Comparison of ENCODE assay signal across 1 cellular context in genomic region chr12:49094966-49095365, GRCh38.
TF ChIP-seq lines count a peak whose summit lies in the region.

No MANE protein-coding gene starts in this region.

TF ChIP-seq in H1, 55 proteins besides CTCF, POLR2A, EP300 and RAD21:
- no peak for TF ChIP-seq YY1 (IDR thresholded peaks at IDR 0.05; ENCODE audit: low read depth, low read length)
- no peak for TF ChIP-seq CEBPB (IDR thresholded peaks at IDR 0.05; ENCODE audit: low read depth, low read length)
- TF ChIP-seq RBBP5 (IDR thresholded peaks at IDR 0.05; ENCODE audit: borderline replicate concordance, low read depth, low read length): no peak
- no peak for TF ChIP-seq BACH1 (IDR thresholded peaks at IDR 0.05; ENCODE audit: low read length)
- no peak for TF ChIP-seq CBX5 (IDR thresholded peaks at IDR 0.05; ENCODE audit: low read depth, low read length)
- TF ChIP-seq SIX5 (IDR thresholded peaks at IDR 0.05; ENCODE audit: low read depth, low read length): no peak
- TF ChIP-seq NANOG (IDR thresholded peaks at IDR 0.05; ENCODE audit: insufficient read depth, low read depth, low read length, poor library complexity, severe bottlenecking): no peak
- no peak for TF ChIP-seq POU5F1 (IDR thresholded peaks at IDR 0.05; ENCODE audit: low read depth, low read length)
- TF ChIP-seq CHD2 (IDR thresholded peaks at IDR 0.05; ENCODE audit: low read length): no peak
- no peak for TF ChIP-seq BCL11A (IDR thresholded peaks at IDR 0.05; ENCODE audit: low read depth in 2 of 2, low read length in 2 of 2)
- no peak for TF ChIP-seq RNF2 (IDR thresholded peaks at IDR 0.05; ENCODE audit: borderline replicate concordance, low read depth, low read length, missing control alignments, poor library complexity, severe bottlenecking)
- TF ChIP-seq HDAC6 (IDR thresholded peaks at IDR 0.05; ENCODE audit: low read depth, low read length): no peak
- no peak for TF ChIP-seq PHF8 (conservative IDR thresholded peaks at IDR 0.05; ENCODE audit: low read depth, low read length)
- no peak for TF ChIP-seq MAFK (IDR thresholded peaks at IDR 0.05; ENCODE audit: low read depth, low read length)
- TF ChIP-seq ATF2 (IDR thresholded peaks at IDR 0.05; ENCODE audit: low read length): no peak
- TF ChIP-seq SP1 (IDR thresholded peaks at IDR 0.05; ENCODE audit: low read depth, low read length): no peak
- TF ChIP-seq CREB1 (IDR thresholded peaks at IDR 0.05): no peak
- no peak for TF ChIP-seq RFX5 (IDR thresholded peaks at IDR 0.05; ENCODE audit: borderline replicate concordance, low read depth, low read length)
- no peak for TF ChIP-seq KDM5A (IDR thresholded peaks at IDR 0.05; ENCODE audit: low read length)
- TF ChIP-seq CTBP2 (IDR thresholded peaks at IDR 0.05; ENCODE audit: borderline replicate concordance, insufficient read depth, insufficient read length, low read length): no peak
